Comparison of ENCODE assay signal across 20 cellular contexts in genomic region chr2:236956641-236957040, GRCh38.
DNase-seq lines count a peak whose midpoint lies in the region; ATAC-seq and TF ChIP-seq lines count a peak whose summit lies in the region.
"Had no signal": no experiment of that assay in that cellular context is flagged by ENCODE, and none has a peak within 500 bp of the region (broad histone marks: within the 10 kb centered on the region; RNA-seq: fewer than 3 reads in every experiment).

No MANE protein-coding gene starts in this region.

- H3K27ac ChIP-seq in mesendoderm (ENCODE audit: low read depth, low read length) (peak overlapping the region; percentile 39), suprapubic skin (peak overlapping the region; percentile 55)
- H3K27ac ChIP-seq: 22Rv1; BLaER1 treated with 17β-estradiol and CSF1 and Interleukin-3, amounts not matched to agents 10 nM and 100 nM; SJSA1 had no signal

- H3K4me3 Mint-ChIP-seq in T-helper 2 cell treated with Interferon-gamma antibody and Interleukin-4, amounts not matched to agents 5 μg/mL and 100 μg/mL, for 36 hours: peak overlapping the region; percentile 30
- no peak overlapping the region for H3K4me3 Mint-ChIP-seq in activated CD4-positive, alpha-beta memory T cell treated with anti-CD3 and anti-CD28 coated beads, Interleukin-2, amount 10 ng/mL, durations not matched to agents 7 days and 5 days
- H3K4me3 Mint-ChIP-seq: CD4-positive, alpha-beta memory T cell had no signal

- H3K79me1 ChIP-seq in mesendoderm (ENCODE audit: low read length): no peaks in the 10 kb centered on the region

- DNase-seq in T-helper 2 cell treated with Interferon-gamma antibody and Interleukin-4, amounts not matched to agents 5 μg/mL and 100 μg/mL, for 36 hours (ENCODE audit: low spot score): no peak
- DNase-seq in T-helper 2 cell: no peak
- no peak for DNase-seq in activated CD4-positive, alpha-beta memory T cell treated with anti-CD3 and anti-CD28 coated beads, Interleukin-2, amount 10 ng/mL, durations not matched to agents 7 days and 5 days
- peak; percentile 83 for DNase-seq in mesendoderm
- DNase-seq in suprapubic skin (ENCODE audit: low spot score in 2 of 2): peak; percentile 22 to 29
- DNase-seq in hypothalamus (lab: John Stamatoyannopoulos, UW): no peak
- DNase-seq: ACHN, DND-41, Kasumi-1, MM.1S, NCI-H1048, NCI-H1417 treated with DMSO at 0.1 percent for 48 hours, NCI-H446, NCI-H526 had no signal

- no peak overlapping the region for H4K5ac ChIP-seq in mesendoderm (ENCODE audit: low read length)

- no peak overlapping the region for H3K4me3 ChIP-seq in mesendoderm (ENCODE audit: low read length)
- no peak overlapping the region for H3K4me3 ChIP-seq in suprapubic skin
- H3K4me3 ChIP-seq: BLaER1 treated with 17β-estradiol and CSF1 and Interleukin-3, amounts not matched to agents 10 nM and 100 nM; SJSA1 had no signal

- POLR2A ChIA-PET in activated CD4-positive, alpha-beta memory T cell treated with anti-CD3 and anti-CD28 coated beads, Interleukin-2, amount 10 ng/mL, durations not matched to agents 7 days and 5 days (lab: Charles Lee): interaction anchor here (0.8 to 1.0 kb wide), 2 partner anchors 13 to 14 kb away, joined by 3 to 4 read pairs; no protein-coding TSS in a partner anchor

- peak overlapping the region; percentile 17 for H3K27ac Mint-ChIP-seq in T-helper 2 cell treated with Interferon-gamma antibody and Interleukin-4, amounts not matched to agents 5 μg/mL and 100 μg/mL, for 36 hours
- H3K27ac Mint-ChIP-seq in activated CD4-positive, alpha-beta memory T cell treated with anti-CD3 and anti-CD28 coated beads, Interleukin-2, amount 10 ng/mL, durations not matched to agents 7 days and 5 days: peak overlapping the region; percentile 12

- H3K56ac ChIP-seq in mesendoderm (ENCODE audit: low read length): peak overlapping the region; percentile 81

- H3K27me3 ChIP-seq in mesendoderm (ENCODE audit: insufficient read depth, low read length, poor library complexity) (no peaks in the 10 kb centered on the region), suprapubic skin (no peaks in the 10 kb centered on the region)
- H3K27me3 ChIP-seq: BLaER1 treated with 17β-estradiol and CSF1 and Interleukin-3, amounts not matched to agents 10 nM and 100 nM; SJSA1 had no signal

- H3K4ac ChIP-seq in mesendoderm (ENCODE audit: low read depth, low read length): no peak overlapping the region

- no peak overlapping the region for H2AK5ac ChIP-seq in mesendoderm (ENCODE audit: low read length)

- H3K9me3 Mint-ChIP-seq in T-helper 2 cell treated with Interferon-gamma antibody and Interleukin-4, amounts not matched to agents 5 μg/mL and 100 μg/mL, for 36 hours: peaks cover 5% of the 10 kb centered on the region
- H3K9me3 Mint-ChIP-seq in activated CD4-positive, alpha-beta memory T cell treated with anti-CD3 and anti-CD28 coated beads, Interleukin-2, amount 10 ng/mL, durations not matched to agents 7 days and 5 days: peaks cover 3% of the 10 kb centered on the region

- ATAC-seq in GM19035 (IDR thresholded peaks at IDR 0.05; ENCODE audit: unreplicated experiment) (no peak), HG02938 (IDR thresholded peaks at IDR 0.05; ENCODE audit: unreplicated experiment) (no peak)

- H3K36me3 ChIP-seq in mesendoderm (ENCODE audit: control insufficient read depth, insufficient read depth, low read length) (no peaks in the 10 kb centered on the region), suprapubic skin (no peaks in the 10 kb centered on the region)
- H3K36me3 ChIP-seq: SJSA1 had no signal

- no peak for TF ChIP-seq CTCF in suprapubic skin (IDR thresholded peaks at IDR 0.05)

- CTCF ChIA-PET in activated CD4-positive, alpha-beta memory T cell treated with anti-CD3 and anti-CD28 coated beads, Interleukin-2, amount 10 ng/mL, durations not matched to agents 7 days and 5 days (lab: Charles Lee): no interaction called here

- peaks cover 11% of the 10 kb centered on the region for H3K27me3 Mint-ChIP-seq in T-helper 2 cell treated with Interferon-gamma antibody and Interleukin-4, amounts not matched to agents 5 μg/mL and 100 μg/mL, for 36 hours (ENCODE audit: low read depth)
- H3K27me3 Mint-ChIP-seq in activated CD4-positive, alpha-beta memory T cell treated with anti-CD3 and anti-CD28 coated beads, Interleukin-2, amount 10 ng/mL, durations not matched to agents 7 days and 5 days: peaks cover 5% of the 10 kb centered on the region

- no peak overlapping the region for H3K9ac ChIP-seq in mesendoderm (ENCODE audit: low read length)
- H3K9ac ChIP-seq: BLaER1 treated with 17β-estradiol and CSF1 and Interleukin-3, amounts not matched to agents 10 nM and 100 nM had no signal

- H3K4me1 ChIP-seq in mesendoderm (ENCODE audit: control insufficient read depth, low read depth, low read length) (peaks cover 6% of the 10 kb centered on the region), suprapubic skin (peaks cover 15% of the 10 kb centered on the region)

- no peak for TF ChIP-seq POLR2A in suprapubic skin (IDR thresholded peaks at IDR 0.05)

- H3K36me3 Mint-ChIP-seq in T-helper 2 cell treated with Interferon-gamma antibody and Interleukin-4, amounts not matched to agents 5 μg/mL and 100 μg/mL, for 36 hours (ENCODE audit: low read depth): no peaks in the 10 kb centered on the region
- H3K36me3 Mint-ChIP-seq in activated CD4-positive, alpha-beta memory T cell treated with anti-CD3 and anti-CD28 coated beads, Interleukin-2, amount 10 ng/mL, durations not matched to agents 7 days and 5 days (ENCODE audit: low read depth): no peaks in the 10 kb centered on the region
- H3K36me3 Mint-ChIP-seq: CD4-positive, alpha-beta memory T cell had no signal

- TF ChIP-seq EP300 in suprapubic skin (IDR thresholded peaks at IDR 0.05): no peak

- H3K18ac ChIP-seq in mesendoderm (ENCODE audit: low read length): no peak overlapping the region

- H4K8ac ChIP-seq in mesendoderm (ENCODE audit: low read depth, low read length): no peak overlapping the region

- H3K9me3 ChIP-seq in suprapubic skin: peaks cover 6% of the 10 kb centered on the region

- peak overlapping the region; percentile 76 for H2BK5ac ChIP-seq in mesendoderm (ENCODE audit: low read length)

- no peak overlapping the region for H3K23ac ChIP-seq in mesendoderm (ENCODE audit: low read length)

- no peak overlapping the region for H3K4me2 ChIP-seq in mesendoderm (ENCODE audit: low read length)
- H3K4me2 ChIP-seq: BLaER1 treated with 17β-estradiol and CSF1 and Interleukin-3, amounts not matched to agents 10 nM and 100 nM had no signal

- no peaks in the 10 kb centered on the region for H3K79me2 ChIP-seq in mesendoderm (ENCODE audit: control insufficient read depth, insufficient read depth, low read length)

- no CpG with 5 or more reads among the region's 2 CpGs for WGBS in mesendoderm (ENCODE audit: extremely low coverage, insufficient coverage, low lambda C conversion rate)
- WGBS in suprapubic skin: 50% methylated on average over 2 of the region's 2 CpGs

- peaks cover 14% of the 10 kb centered on the region for H3K4me1 Mint-ChIP-seq in T-helper 2 cell treated with Interferon-gamma antibody and Interleukin-4, amounts not matched to agents 5 μg/mL and 100 μg/mL, for 36 hours (ENCODE audit: low read depth)
- peaks cover 15% of the 10 kb centered on the region for H3K4me1 Mint-ChIP-seq in activated CD4-positive, alpha-beta memory T cell treated with anti-CD3 and anti-CD28 coated beads, Interleukin-2, amount 10 ng/mL, durations not matched to agents 7 days and 5 days

- no peak overlapping the region for H2BK120ac ChIP-seq in mesendoderm (ENCODE audit: low read depth, low read length)

- no peak overlapping the region for H2BK15ac ChIP-seq in mesendoderm (replicated peaks; ENCODE audit: low read depth)

Comparison
In these comparisons a context has a peak if more than half of its experiments do, and no peak if none do; other contexts are left out.
1. DNase-seq: peak in mesendoderm (single experiment) and suprapubic skin (2 of 2); none in T-helper 2 cell treated with Interferon-gamma antibody and Interleukin-4, amounts not matched to agents 5 μg/mL and 100 μg/mL, for 36 hours (single experiment), T-helper 2 cell (0 of 5), activated CD4-positive, alpha-beta memory T cell treated with anti-CD3 and anti-CD28 coated beads, Interleukin-2, amount 10 ng/mL, durations not matched to agents 7 days and 5 days (single experiment) and hypothalamus (0 of 51).